In genomic region chr1:79193211-79194079, GRCh38 we compare ENCODE assay signal across 9 cellular contexts.
DNase-seq lines count a peak whose midpoint lies in the region; ATAC-seq, FAIRE-seq and TF ChIP-seq lines count a peak whose summit lies in the region.
"Had no signal": no experiment of that assay in that cellular context is flagged by ENCODE, and none has a peak within 500 bp of the region (broad histone marks: within the 10 kb centered on the region; RNA-seq: fewer than 3 reads in every experiment).

No MANE protein-coding gene starts in this region.

- no peaks in the 10 kb centered on the region for H3K27me3 ChIP-seq in Panc1 (ENCODE audit: control insufficient read depth, insufficient read depth, low read length)
- H3K27me3 ChIP-seq in lung (ENCODE audit: control insufficient read depth, insufficient read depth), result no peaks in the 10 kb centered on the region

- H3K4me1 ChIP-seq in Panc1 (ENCODE audit: control insufficient read depth, insufficient read depth, low read length) (0 out of 2 replicates have a peak, but pooled peaks cover under 1% of the 10 kb centered on the region), lung (ENCODE audit: control insufficient read depth in 2 of 2, insufficient read depth in 2 of 2, low read length in 2 of 2) (no peaks in the 10 kb centered on the region)

- ATAC-seq in GM19035 (IDR thresholded peaks at IDR 0.05; ENCODE audit: unreplicated experiment) (peak; percentile 50), HG02970 (IDR thresholded peaks at IDR 0.05; ENCODE audit: low FRiP score, unreplicated experiment) (peak; percentile 48), Panc1 (peak; percentile 77; the same call in 1 of the 2 replicates), lung (ENCODE audit: insufficient read depth, low FRiP score) (peak; percentile 49)

- H3K27ac ChIP-seq in Panc1 (ENCODE audit: low read length), result no peak overlapping the region
- no peak overlapping the region for H3K27ac ChIP-seq in lung (ENCODE audit: low read depth in 1 of 2, low read length in 1 of 2)

- H3K4me3 ChIP-seq in Panc1 (ENCODE audit: low read depth in 2 of 2, low read length in 2 of 2), result no peak overlapping the region
- H3K4me3 ChIP-seq in lung, result no peak overlapping the region
- H3K4me3 ChIP-seq: skin epidermis had no signal

- no peak for TF ChIP-seq POLR2A in GM12892 (IDR thresholded peaks at IDR 0.05; ENCODE audit: low read depth, low read length)

- POLR2A ChIA-PET in Panc1 (lab: Charles Lee), result no interaction called here

- CTCF ChIA-PET in Panc1 (lab: Charles Lee), result no interaction called here

- H3K36me3 ChIP-seq in Panc1 (ENCODE audit: control insufficient read depth, insufficient read depth, low read length) (no peaks in the 10 kb centered on the region), lung (ENCODE audit: control insufficient read depth in 2 of 2, insufficient read depth in 2 of 2, low read length in 2 of 2) (no peaks in the 10 kb centered on the region)

- DNase-seq in Panc1 (ENCODE audit: low read depth, low spot score) (peak; percentile 73), lung (ENCODE audit: low spot score) (no peak), NCI-H2196 (lab: John Stamatoyannopoulos, UW; ENCODE audit: unreplicated experiment) (no peak), GM12892 (ENCODE audit: insufficient read length) (no peak)
- DNase-seq in stimulated activated CD4-positive, alpha-beta T cell treated with anti-CD3 and anti-CD28 coated beads, Interleukin-4, amount 100 ng/mL, for 1 hour, result no peak
- DNase-seq in activated CD4-positive, alpha-beta T cell treated with anti-CD3 and anti-CD28 coated beads for 48 hours, result no peak

- no peak for FAIRE-seq in GM12892 (lab: Jason Lieb, UNC)

- no peak for TF ChIP-seq CTCF in Panc1 (IDR thresholded peaks at IDR 0.05)
- no peak for TF ChIP-seq CTCF in lung (IDR thresholded peaks at IDR 0.05; ENCODE audit: control extremely low read depth, extremely low read depth)

- WGBS in lung, 2 donors, result 20 to 28% methylated on average over 7 of the region's 7 CpGs

- BruUV-seq in Panc1 (replicated peaks; lab: Mats Ljungman, UMichigan), result no TSS peak

- intact Hi-C loops in Panc1 (cut with micrococcal nuclease; ENCODE audit: unreplicated experiment), result no loop called here

- H3K9me3 ChIP-seq in Panc1 (ENCODE audit: control insufficient read depth, insufficient read depth, low read depth, low read length), result no peaks in the 10 kb centered on the region
- no peaks in the 10 kb centered on the region for H3K9me3 ChIP-seq in lung (ENCODE audit: control insufficient read depth in 2 of 2, insufficient read depth in 1 of 2, low read length in 1 of 2)

- in situ Hi-C loops in Panc1 (cut with HindIII; ENCODE audit: low pct_unique_long_range_greater_than_20kb, low sequenced_read_pairs), result no loop called here
